ENCODE assay signal across 8 cellular contexts in the genomic region with DNA sequence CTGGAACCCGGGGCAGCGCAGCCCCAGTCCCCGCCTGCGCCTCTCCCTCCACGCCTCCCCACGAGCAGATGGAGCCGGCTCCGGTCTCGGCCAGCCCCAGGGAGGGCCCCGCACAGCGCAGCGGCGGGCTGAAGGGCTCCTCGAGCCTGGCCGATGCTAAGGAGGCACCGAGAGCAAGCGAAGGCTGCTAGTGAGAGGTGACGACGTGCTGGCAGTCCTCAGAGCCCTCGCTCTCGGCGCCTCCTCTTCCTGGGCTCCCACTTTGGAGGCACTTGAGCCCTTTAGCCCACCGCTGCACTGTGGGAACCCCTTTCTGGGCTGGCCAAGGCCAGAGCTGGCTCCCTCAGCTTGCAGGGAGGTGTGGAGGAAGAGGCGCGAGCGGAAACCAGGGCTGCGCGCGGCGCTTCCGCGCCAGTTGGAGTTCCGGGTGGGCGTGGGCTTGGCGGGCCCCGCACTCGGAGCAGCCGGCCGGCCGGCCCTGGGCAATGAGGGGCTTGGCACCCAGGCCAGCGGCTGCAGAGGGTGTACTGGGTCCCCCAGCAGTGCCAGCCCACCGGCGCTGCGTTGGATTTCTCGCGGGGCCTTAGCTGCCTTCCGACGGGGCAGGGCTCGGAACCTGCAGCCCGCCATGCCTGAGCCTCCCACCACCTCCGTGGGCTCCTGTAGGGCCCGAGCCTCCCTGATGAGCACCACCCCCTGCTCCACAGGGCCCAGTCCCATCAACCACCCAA. TPM values are rescaled to one million over a fixed set of nuclear protein-coding genes. Genes with fewer than 3 reads are reported as not detected.
DNase-seq lines count a peak whose midpoint lies in the region; ATAC-seq and TF ChIP-seq lines count a peak whose summit lies in the region.

No MANE protein-coding gene starts in this region.

- no peaks in the 10 kb centered on the region for H3K27me3 ChIP-seq in adrenal gland

- H3K36me3 ChIP-seq in adrenal gland (replicated peaks in 1 of 2), result no peaks in the 10 kb centered on the region

- DNase-seq in NCI-H2081 (lab: John Stamatoyannopoulos, UW) (peak; percentile 35 to 48), NCI-H2081 treated with DMSO at 0.1 percent for 48 hours (lab: John Stamatoyannopoulos, UW) (no peak), adrenal gland (peak in 5 of 7 donors; percentile 19 to 60 (median 45)), iris pigment epithelial cell (ENCODE audit: low read depth) (peak; percentile 24), NCI-H2196 (lab: John Stamatoyannopoulos, UW; ENCODE audit: unreplicated experiment) (no peak)
- peak; percentile 31 to 34 (median 32) for DNase-seq in stimulated activated CD4-positive, alpha-beta T cell treated with anti-CD3 and anti-CD28 coated beads, TNF-alpha, amount 100 ng/mL, for 4 hours (ENCODE audit: low read depth in 3 of 3)

- no peak for TF ChIP-seq CTCF in adrenal gland (IDR thresholded peaks at IDR 0.05)

- peak in 1 of 2 donors; percentile 51 for TF ChIP-seq POLR2A in adrenal gland (IDR thresholded peaks at IDR 0.05)

- WGBS in adrenal gland, 4 donors, result 31 to 51% (median 32%) methylated on average over 16 to 52 of the region's 52 CpGs

- H3K4me1 ChIP-seq in adrenal gland (replicated peaks in 1 of 2), result peaks cover 19 to 27% of the 10 kb centered on the region in 2 donors

- intact Hi-C loops in adrenal gland (cut with DNase I), result no loop called here

- peak overlapping the region in 2 of 4 donors; percentile 62 to 67 for H3K4me3 ChIP-seq in adrenal gland

- H3K9me3 ChIP-seq in adrenal gland (replicated peaks in 1 of 3), result no peaks in the 10 kb centered on the region

- ATAC-seq in SK-N-SH treated with all-trans-retinoic acid at 6 μM for 48 hours, result peak; percentile 10
- ATAC-seq in HG03521 (IDR thresholded peaks at IDR 0.05; ENCODE audit: unreplicated experiment), result no peak

- peak overlapping the region in 4 of 5 donors; percentile 7 to 78 (median 57) for H3K27ac ChIP-seq in adrenal gland

TF ChIP-seq in SK-N-SH treated with all-trans-retinoic acid at 6 μM for 48 hours, 23 proteins besides CTCF, POLR2A, EP300 and RAD21:
- TF ChIP-seq BACH2 (CRISPR knock-in tag; IDR thresholded peaks at IDR 0.05; ENCODE audit: borderline replicate concordance) (no peak), RARB (CRISPR knock-in tag; IDR thresholded peaks at IDR 0.05) (no peak), ZNF565 (CRISPR knock-in tag; conservative IDR thresholded peaks at IDR 0.05; ENCODE audit: low read depth) (no peak), ZC3H10 (CRISPR knock-in tag; IDR thresholded peaks at IDR 0.05) (no peak), ZNF70 (CRISPR knock-in tag; IDR thresholded peaks at IDR 0.05) (no peak)
- TF ChIP-seq, protein P1, sequence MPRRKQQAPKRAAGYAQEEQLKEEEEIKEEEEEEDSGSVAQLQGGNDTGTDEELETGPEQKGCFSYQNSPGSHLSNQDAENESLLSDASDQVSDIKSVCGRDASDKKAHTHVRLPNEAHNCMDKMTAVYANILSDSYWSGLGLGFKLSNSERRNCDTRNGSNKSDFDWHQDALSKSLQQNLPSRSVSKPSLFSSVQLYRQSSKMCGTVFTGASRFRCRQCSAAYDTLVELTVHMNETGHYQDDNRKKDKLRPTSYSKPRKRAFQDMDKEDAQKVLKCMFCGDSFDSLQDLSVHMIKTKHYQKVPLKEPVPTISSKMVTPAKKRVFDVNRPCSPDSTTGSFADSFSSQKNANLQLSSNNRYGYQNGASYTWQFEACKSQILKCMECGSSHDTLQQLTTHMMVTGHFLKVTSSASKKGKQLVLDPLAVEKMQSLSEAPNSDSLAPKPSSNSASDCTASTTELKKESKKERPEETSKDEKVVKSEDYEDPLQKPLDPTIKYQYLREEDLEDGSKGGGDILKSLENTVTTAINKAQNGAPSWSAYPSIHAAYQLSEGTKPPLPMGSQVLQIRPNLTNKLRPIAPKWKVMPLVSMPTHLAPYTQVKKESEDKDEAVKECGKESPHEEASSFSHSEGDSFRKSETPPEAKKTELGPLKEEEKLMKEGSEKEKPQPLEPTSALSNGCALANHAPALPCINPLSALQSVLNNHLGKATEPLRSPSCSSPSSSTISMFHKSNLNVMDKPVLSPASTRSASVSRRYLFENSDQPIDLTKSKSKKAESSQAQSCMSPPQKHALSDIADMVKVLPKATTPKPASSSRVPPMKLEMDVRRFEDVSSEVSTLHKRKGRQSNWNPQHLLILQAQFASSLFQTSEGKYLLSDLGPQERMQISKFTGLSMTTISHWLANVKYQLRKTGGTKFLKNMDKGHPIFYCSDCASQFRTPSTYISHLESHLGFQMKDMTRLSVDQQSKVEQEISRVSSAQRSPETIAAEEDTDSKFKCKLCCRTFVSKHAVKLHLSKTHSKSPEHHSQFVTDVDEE (CRISPR knock-in tag; IDR thresholded peaks at IDR 0.05), result no peak
TF ChIP-seq in SK-N-SH treated with all-trans-retinoic acid at 6 μM for 48 hours: peak in this region for 0.

RNA-seq across cellular contexts. Expression of a gene that starts 2.5 kb away (rescaled TPM):
- 100 to 1,000 TPM; 126 to 312 (median 160) TPM for total RNA-seq in adrenal gland
- polyA plus RNA-seq in adrenal gland, result 100 to 1,000 TPM; 105 to 196 (median 157) TPM

RNA-seq across cellular contexts. Expression of a gene that starts 25.6 kb away (rescaled TPM):
- 10 to 100 TPM in 4 of 8 donors, 1 to 10 TPM in 4; 4.5 to 17.5 (median 11.6) TPM for total RNA-seq in adrenal gland
- 10 to 100 TPM in 1 of 3 donors, 1 to 10 TPM in 2; 6.7 to 32.3 (median 8.0) TPM for polyA plus RNA-seq in adrenal gland

RNA-seq across cellular contexts. Expression of a gene that starts 26.0 kb away (rescaled TPM):
- total RNA-seq in adrenal gland, result 1 to 10 TPM in 4 of 8 donors, under 1 TPM in 1, not detected in 3; 0.96 to 5.5 (median 2.0) TPM
- polyA plus RNA-seq in adrenal gland, result 1 to 10 TPM; 1.9 to 4.2 (median 2.8) TPM

RNA-seq across cellular contexts. Expression of a gene that starts 27.2 kb away (rescaled TPM):
- 100 to 1,000 TPM; 110 to 188 (median 123) TPM for total RNA-seq in adrenal gland
- polyA plus RNA-seq in adrenal gland, result 100 to 1,000 TPM in 1 of 3 donors, 10 to 100 TPM in 2; 74.3 to 210 (median 93.7) TPM

Comparison
In these comparisons a context has a peak if more than half of its experiments do, and no peak if none do; other contexts are left out.
1. DNase-seq: peak in NCI-H2081 (2 of 2), adrenal gland (5 of 7), iris pigment epithelial cell (single experiment) and stimulated activated CD4-positive, alpha-beta T cell treated with anti-CD3 and anti-CD28 coated beads, TNF-alpha, amount 100 ng/mL, for 4 hours (3 of 3); none in NCI-H2081 treated with DMSO at 0.1 percent for 48 hours (single experiment) and NCI-H2196 (single experiment).